Comparison of ENCODE assay signal across 15 cellular contexts in the genomic region with DNA sequence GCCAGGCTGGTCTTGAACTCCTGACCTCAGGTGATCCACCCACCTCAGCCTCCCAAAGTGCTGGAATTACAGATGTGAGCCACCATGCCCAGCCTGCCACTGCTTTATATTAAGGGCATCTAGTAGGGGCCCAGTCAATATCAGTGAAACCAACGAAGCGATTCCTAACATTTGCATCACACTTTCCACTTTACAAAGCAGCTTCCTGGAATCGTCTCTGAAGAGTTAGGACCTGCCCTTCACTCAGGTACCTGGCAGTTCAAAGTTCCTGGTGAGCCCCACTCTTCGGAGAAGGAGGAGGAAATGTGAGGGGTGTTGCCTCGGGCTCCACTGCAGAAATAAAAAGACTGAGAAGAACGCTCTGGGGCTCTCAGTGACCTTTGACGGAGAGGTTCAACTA. TPM values are rescaled to one million over a fixed set of nuclear protein-coding genes. Genes with fewer than 3 reads are reported as not detected.
DNase-seq lines count a peak whose midpoint lies in the region; ATAC-seq and TF ChIP-seq lines count a peak whose summit lies in the region.
"Had no signal": no experiment of that assay in that cellular context is flagged by ENCODE, and none has a peak within 500 bp of the region (broad histone marks: within the 10 kb centered on the region; RNA-seq: fewer than 3 reads in every experiment).

No MANE protein-coding gene starts in this region.

- H3K36me3 Mint-ChIP-seq in CD8-positive, alpha-beta T cell = no peaks in the 10 kb centered on the region
- H3K36me3 Mint-ChIP-seq in activated CD8-positive, alpha-beta memory T cell treated with anti-CD3 and anti-CD28 coated beads, Interleukin-2, amount 10 ng/mL, durations not matched to agents 7 days and 5 days = peaks cover 2% of the 10 kb centered on the region
- H3K36me3 Mint-ChIP-seq in naive thymus-derived CD8-positive, alpha-beta T cell = no peaks in the 10 kb centered on the region

- CTCF ChIA-PET in CD8-positive, alpha-beta T cell (lab: Charles Lee) = no interaction called here
- CTCF ChIA-PET in IMR-90 (lab: Yijun Ruan, JAX) = no interaction called here
- CTCF ChIA-PET in activated CD8-positive, alpha-beta memory T cell treated with anti-CD3 and anti-CD28 coated beads, Interleukin-2, amount 10 ng/mL, durations not matched to agents 7 days and 5 days (lab: Charles Lee) = interaction anchor here (0.6 to 5.2 kb wide), 4 partner anchors 25 to 189 kb away, joined by 3 to 19 read pairs (median 4); no protein-coding TSS in a partner anchor

- H3K14ac ChIP-seq in IMR-90 (replicated peaks; ENCODE audit: low read depth, low read length) = no peak overlapping the region

- no peak for DNase-seq in CD8-positive, alpha-beta T cell
- no peak for DNase-seq in IMR-90
- DNase-seq in activated CD8-positive, alpha-beta memory T cell treated with anti-CD3 and anti-CD28 coated beads, Interleukin-2, amount 10 ng/mL, durations not matched to agents 7 days and 5 days = peak; percentile 34
- DNase-seq in naive thymus-derived CD8-positive, alpha-beta T cell = no peak
- no peak for DNase-seq in gastrocnemius medialis
- DNase-seq in MG63 = no peak
- DNase-seq: MM.1S, NCI-H1930, NCI-H748 treated with DMSO at 0.1 percent for 48 hours, pancreas had no signal

- no peaks in the 10 kb centered on the region for H3K36me3 ChIP-seq in CD8-positive, alpha-beta T cell (ENCODE audit: insufficient read depth, low read length)
- no peaks in the 10 kb centered on the region for H3K36me3 ChIP-seq in IMR-90 (ENCODE audit: control insufficient read depth, insufficient read depth, low read length)
- H3K36me3 ChIP-seq in gastrocnemius medialis = no peaks in the 10 kb centered on the region
- no peaks in the 10 kb centered on the region for H3K36me3 ChIP-seq in MG63
- H3K36me3 ChIP-seq: ascending aorta, pancreas, thoracic aorta had no signal

- H3K4me3 Mint-ChIP-seq in CD8-positive, alpha-beta T cell = no peak overlapping the region
- H3K4me3 Mint-ChIP-seq in activated CD8-positive, alpha-beta memory T cell treated with anti-CD3 and anti-CD28 coated beads, Interleukin-2, amount 10 ng/mL, durations not matched to agents 7 days and 5 days = no peak overlapping the region
- H3K4me3 Mint-ChIP-seq in naive thymus-derived CD8-positive, alpha-beta T cell = peak overlapping the region in 7 of 10 donors; percentile 14 to 64 (median 23)

- H3K9me3 Mint-ChIP-seq in CD8-positive, alpha-beta T cell = no peaks in the 10 kb centered on the region
- H3K9me3 Mint-ChIP-seq in activated CD8-positive, alpha-beta memory T cell treated with anti-CD3 and anti-CD28 coated beads, Interleukin-2, amount 10 ng/mL, durations not matched to agents 7 days and 5 days (ENCODE audit: low read depth) = no peaks in the 10 kb centered on the region
- H3K9me3 Mint-ChIP-seq in naive thymus-derived CD8-positive, alpha-beta T cell = no peaks in the 10 kb centered on the region

- TF ChIP-seq CTCF in CD8-positive, alpha-beta T cell (IDR thresholded peaks at IDR 0.05) = no peak
- no peak for TF ChIP-seq CTCF in IMR-90 (conservative IDR thresholded peaks at IDR 0.05; ENCODE audit: low read depth, low read length)
- no peak for TF ChIP-seq CTCF in gastrocnemius medialis (IDR thresholded peaks at IDR 0.05 in 4 of 5, conservative IDR thresholded peaks at IDR 0.05 in 1 of 5)

- H2BK120ac ChIP-seq in IMR-90 (ENCODE audit: low read depth, low read length) = no peak overlapping the region

- no peak overlapping the region for H4K5ac ChIP-seq in IMR-90 (ENCODE audit: low read depth, low read length)

- peaks cover 40% of the 10 kb centered on the region for H3K4me1 ChIP-seq in CD8-positive, alpha-beta T cell (ENCODE audit: insufficient read depth, low read length)
- H3K4me1 ChIP-seq in IMR-90 (ENCODE audit: control insufficient read depth, insufficient read depth, low read length) (peaks cover 8% of the 10 kb centered on the region), gastrocnemius medialis (no peaks in the 10 kb centered on the region)
- H3K4me1 ChIP-seq: ascending aorta, pancreas had no signal

- no TSS peak for BruUV-seq in IMR-90 (replicated peaks; lab: Mats Ljungman, UMichigan)

- no peak overlapping the region for H2BK20ac ChIP-seq in IMR-90 (ENCODE audit: low read depth, low read length)

- H3K27me3 Mint-ChIP-seq in CD8-positive, alpha-beta T cell (ENCODE audit: low read depth) = no peaks in the 10 kb centered on the region
- no peaks in the 10 kb centered on the region for H3K27me3 Mint-ChIP-seq in activated CD8-positive, alpha-beta memory T cell treated with anti-CD3 and anti-CD28 coated beads, Interleukin-2, amount 10 ng/mL, durations not matched to agents 7 days and 5 days
- no peaks in the 10 kb centered on the region for H3K27me3 Mint-ChIP-seq in naive thymus-derived CD8-positive, alpha-beta T cell

- H3K56ac ChIP-seq in IMR-90 (ENCODE audit: extremely low read depth, insufficient read depth, low read length) = no peak overlapping the region

- H3K23ac ChIP-seq in IMR-90 (ENCODE audit: low read depth, low read length) = no peak overlapping the region

- no peak overlapping the region for H3K9ac ChIP-seq in IMR-90 (ENCODE audit: low read depth, low read length)

- H3K18ac ChIP-seq in IMR-90 (ENCODE audit: low read depth, low read length) = no peak overlapping the region

- no peak overlapping the region for H2BK15ac ChIP-seq in IMR-90 (ENCODE audit: low read depth, low read length)

- peaks cover 3% of the 10 kb centered on the region; the same call in 1 of the 2 replicates for H3K9me1 ChIP-seq in IMR-90 (ENCODE audit: insufficient read depth, low read length)

- H2BK5ac ChIP-seq in IMR-90 (ENCODE audit: low read depth, low read length, poor library complexity, severe bottlenecking) = no peak overlapping the region

- no peak overlapping the region for H3K27ac ChIP-seq in CD8-positive, alpha-beta T cell (ENCODE audit: low read depth, low read length)
- H3K27ac ChIP-seq in IMR-90 (ENCODE audit: insufficient read depth, low read length) (no peak overlapping the region), gastrocnemius medialis (no peak overlapping the region)
- H3K27ac ChIP-seq: ascending aorta, C4-2B, pancreas, thoracic aorta had no signal

- no CpG with 5 or more reads among the region's 7 CpGs for WGBS in IMR-90 (ENCODE audit: extremely low coverage in 2 of 2, insufficient read length in 1 of 2), 2 experiments

- in situ Hi-C loops in IMR-90 (cut with MboI; ENCODE audit: low sequenced_read_pairs) = no loop called here
- in situ Hi-C loops in gastrocnemius medialis (cut with MboI; ENCODE audit: low sequenced_read_pairs in 4 of 4) = no loop called here

- H2AK9ac ChIP-seq in IMR-90 (replicated peaks; ENCODE audit: low read depth, low read length, poor library complexity) = no peak overlapping the region

- no peak for TF ChIP-seq RAD21 in IMR-90 (IDR thresholded peaks at IDR 0.05; ENCODE audit: low read length)

- ATAC-seq in CD8-positive, alpha-beta T cell = no peak
- ATAC-seq in IMR-90 (ENCODE audit: low read depth) (no peak), gastrocnemius medialis (no peak), GM21423 (IDR thresholded peaks at IDR 0.05; ENCODE audit: unreplicated experiment) (no peak)
- no peak for ATAC-seq in activated CD8-positive, alpha-beta memory T cell treated with anti-CD3 and anti-CD28 coated beads, Interleukin-2, amount 10 ng/mL, durations not matched to agents 7 days and 5 days
- no peak for ATAC-seq in naive thymus-derived CD8-positive, alpha-beta T cell
- ATAC-seq: pancreas had no signal

- no peaks in the 10 kb centered on the region for H3K9me3 ChIP-seq in CD8-positive, alpha-beta T cell (ENCODE audit: low read length)
- no peaks in the 10 kb centered on the region for H3K9me3 ChIP-seq in IMR-90 (ENCODE audit: control insufficient read depth, insufficient read depth, low read length)
- H3K9me3 ChIP-seq in gastrocnemius medialis = no peaks in the 10 kb centered on the region
- H3K9me3 ChIP-seq in MG63 = no peaks in the 10 kb centered on the region
- H3K9me3 ChIP-seq: ascending aorta, pancreas, thoracic aorta had no signal

- no peak overlapping the region for H4K91ac ChIP-seq in IMR-90 (ENCODE audit: insufficient read depth, low read depth, low read length)

- H4K20me1 ChIP-seq in IMR-90 (ENCODE audit: insufficient read depth, low read length) = no peaks in the 10 kb centered on the region

- H3K4ac ChIP-seq in IMR-90 (ENCODE audit: low read depth, low read length) = no peak overlapping the region

- no peak overlapping the region for H3K4me2 ChIP-seq in IMR-90 (ENCODE audit: low read depth, low read length)

- H3K27ac Mint-ChIP-seq in CD8-positive, alpha-beta T cell = peak overlapping the region; percentile 27
- no peak overlapping the region for H3K27ac Mint-ChIP-seq in activated CD8-positive, alpha-beta memory T cell treated with anti-CD3 and anti-CD28 coated beads, Interleukin-2, amount 10 ng/mL, durations not matched to agents 7 days and 5 days
- peak overlapping the region in 6 of 10 donors; percentile 48 to 80 (median 60) for H3K27ac Mint-ChIP-seq in naive thymus-derived CD8-positive, alpha-beta T cell

- intact Hi-C loops in CD8-positive, alpha-beta T cell (cut with DNase I, micrococcal nuclease) = no loop called here
- intact Hi-C loops in IMR-90 (cut with micrococcal nuclease) = no loop called here
- intact Hi-C loops in gastrocnemius medialis (cut with DNase I; ENCODE audit: low total_unique reads) = no loop called here

- no peak overlapping the region for H2AFZ ChIP-seq in IMR-90 (replicated peaks; ENCODE audit: low read length, poor library complexity)

- peak overlapping the region; percentile 8; the same call in 1 of the 2 replicates for H2AK5ac ChIP-seq in IMR-90 (ENCODE audit: low read depth, low read length)

- POLR2A ChIA-PET in CD8-positive, alpha-beta T cell (lab: Charles Lee) = interaction anchor here (0.9 kb wide), 1 partner anchor 24 kb away, joined by 3 read pairs; no protein-coding TSS in a partner anchor
- POLR2A ChIA-PET in IMR-90 (lab: Charles Lee; ENCODE audit: unreplicated experiment) = no interaction called here
- POLR2A ChIA-PET in naive thymus-derived CD8-positive, alpha-beta T cell (lab: Charles Lee) = interaction anchor here (2.7 to 3.2 kb wide), 2 partner anchors 26 to 31 kb away, joined by 15 to 16 read pairs; a partner anchor contains a TSS

- H4K8ac ChIP-seq in IMR-90 (ENCODE audit: low read depth in 2 of 2, low read length in 2 of 2) = no peak overlapping the region

- no peaks in the 10 kb centered on the region for H3K27me3 ChIP-seq in CD8-positive, alpha-beta T cell (ENCODE audit: insufficient read depth, low read length)
- H3K27me3 ChIP-seq in IMR-90 (ENCODE audit: control insufficient read depth, insufficient read depth, low read length) (peaks cover 23% of the 10 kb centered on the region), gastrocnemius medialis (peaks cover 0 to 5% (median 0%) of the 10 kb centered on the region in 3 donors), MG63 (0 out of 2 replicates have a peak, but pooled peaks cover 5% of the 10 kb centered on the region)
- H3K27me3 ChIP-seq: ascending aorta, pancreas had no signal

- TF ChIP-seq POLR2A in IMR-90 (IDR thresholded peaks at IDR 0.05; ENCODE audit: low read depth, low read length) (no peak), gastrocnemius medialis (IDR thresholded peaks at IDR 0.05) (no peak)

- dilution Hi-C loops in IMR-90 (cut with HindIII; ENCODE audit: low sequenced_read_pairs, unreplicated experiment) = no loop called here

- no peak overlapping the region for H3K4me3 ChIP-seq in CD8-positive, alpha-beta T cell (ENCODE audit: low read depth, low read length)
- H3K4me3 ChIP-seq in IMR-90 (ENCODE audit: insufficient read depth, low read depth, low read length) (no peak overlapping the region), gastrocnemius medialis (no peak overlapping the region), MG63 (no peak overlapping the region)
- H3K4me3 ChIP-seq: ascending aorta, pancreas, skin epidermis, thoracic aorta had no signal

- H3K4me1 Mint-ChIP-seq in CD8-positive, alpha-beta T cell (ENCODE audit: low read depth) = peaks cover 47% of the 10 kb centered on the region
- H3K4me1 Mint-ChIP-seq in activated CD8-positive, alpha-beta memory T cell treated with anti-CD3 and anti-CD28 coated beads, Interleukin-2, amount 10 ng/mL, durations not matched to agents 7 days and 5 days = peaks cover 50% of the 10 kb centered on the region
- H3K4me1 Mint-ChIP-seq in naive thymus-derived CD8-positive, alpha-beta T cell = peaks cover 21 to 60% (median 47%) of the 10 kb centered on the region in 4 donors

- H3K79me1 ChIP-seq in IMR-90 (ENCODE audit: low read depth in 1 of 2, low read length in 2 of 2) = no peaks in the 10 kb centered on the region

RNA-seq across cellular contexts. Expression of a gene that starts 31.1 kb away (rescaled TPM):
- total RNA-seq in CD8-positive, alpha-beta T cell = 10 to 100 TPM; 25.4 to 32.7 TPM
- total RNA-seq in IMR-90 (2012; rRNA removed) (13.1 and 16.4 TPM in 2 replicates), gastrocnemius medialis (1 to 10 TPM; 1.0 to 3.7 (median 1.7) TPM)
- polyA plus RNA-seq in IMR-90 (2012; rRNA removed) = 17.9 and 19.8 TPM in 2 replicates
- polyA plus RNA-seq in IMR-90 (2012; cell fraction: cytosol; rRNA removed) = 3.2 and 5.8 TPM in 2 replicates
- 12.6 and 41.3 TPM in 2 replicates for polyA plus RNA-seq in IMR-90 (2012; cell fraction: nucleus; rRNA removed; ENCODE audit: low replicate concordance)
- total RNA-seq in activated CD8-positive, alpha-beta memory T cell treated with anti-CD3 and anti-CD28 coated beads, Interleukin-2, amount 10 ng/mL, durations not matched to agents 7 days and 5 days = 100 to 1,000 TPM; 106 to 109 TPM
- total RNA-seq in naive thymus-derived CD8-positive, alpha-beta T cell = 1 to 10 TPM; 9.2 to 9.8 TPM
- 1 to 10 TPM; 1.1 to 2.8 (median 1.3) TPM for polyA plus RNA-seq in naive thymus-derived CD8-positive, alpha-beta T cell
- 13.8 and 19.4 TPM in 2 replicates for total RNA-seq in MG63 (2014; rRNA removed; shearing (Covaris generic); ENCODE audit: low replicate concordance)
- total RNA-seq: ascending aorta had no signal

Comparison
In these comparisons a context has a peak if more than half of its experiments do, and no peak if none do; other contexts are left out.
1. H3K4me3 Mint-ChIP-seq: peak in naive thymus-derived CD8-positive, alpha-beta T cell (7 of 10); none in CD8-positive, alpha-beta T cell (single experiment) and activated CD8-positive, alpha-beta memory T cell treated with anti-CD3 and anti-CD28 coated beads, Interleukin-2, amount 10 ng/mL, durations not matched to agents 7 days and 5 days (single experiment).